ENCODE assay signal across 11 cellular contexts in the genomic region with DNA sequence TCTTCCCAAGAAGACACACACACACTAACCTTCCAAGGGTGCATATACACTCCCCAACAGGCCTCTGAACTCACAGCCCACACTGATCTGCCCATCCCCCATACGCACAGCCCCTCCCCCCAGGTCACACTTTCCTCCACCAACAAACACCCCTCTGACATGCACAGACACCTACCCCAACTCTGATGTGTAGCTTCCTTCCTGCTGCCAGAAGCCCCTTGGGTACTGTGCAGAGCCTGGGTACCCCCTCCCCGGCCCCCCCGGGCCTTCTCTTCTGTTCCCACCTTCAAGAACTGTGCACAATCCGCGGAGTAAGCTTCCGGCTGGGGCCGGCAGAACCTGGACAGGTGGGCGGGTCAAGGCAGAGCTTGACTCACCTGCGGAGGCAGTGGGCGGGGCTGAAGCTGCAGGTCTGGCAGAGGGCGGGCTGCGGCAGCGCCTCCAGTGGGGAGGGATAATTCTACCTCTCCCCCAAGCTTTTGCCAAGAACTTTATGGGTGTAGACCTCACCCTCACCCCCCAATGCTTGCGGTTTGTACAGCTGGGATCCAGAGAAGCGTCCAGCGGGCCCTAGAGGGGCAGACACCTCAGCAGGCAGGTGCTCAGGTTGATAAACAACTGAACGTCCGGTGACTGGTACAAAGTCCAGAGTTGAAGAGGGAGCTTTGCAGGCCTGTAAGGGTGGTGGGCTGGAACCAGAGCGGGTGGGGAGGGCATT. TPM values are rescaled to one million over a fixed set of nuclear protein-coding genes. Genes with fewer than 3 reads are reported as not detected.
DNase-seq lines count a peak whose midpoint lies in the region; ATAC-seq, FAIRE-seq and TF ChIP-seq lines count a peak whose summit lies in the region.
"Had no signal": no experiment of that assay in that cellular context is flagged by ENCODE, and none has a peak within 500 bp of the region (broad histone marks: within the 10 kb centered on the region; RNA-seq: fewer than 3 reads in every experiment).

A gene (minus strand): TSS at position 313 of the 718 bp plus-strand sequence. CDS start 2,311 bp downstream, outside the sequence.

- peak within 1 kb of the TSS; percentile 89 for H4K8ac ChIP-seq in H1 (ENCODE audit: extremely low read depth, insufficient read depth, low read length)

- H3K4ac ChIP-seq in H1 (replicated peaks; ENCODE audit: insufficient read length, low read depth, low read length) = peak within 1 kb of the TSS; percentile 46

- H2BK120ac ChIP-seq in H1 (replicated peaks; ENCODE audit: low read depth, low read length) = no peak within 1 kb of the TSS

- peak; percentile 38 to 40; a peak in 2 of 4 replicates for TF ChIP-seq RAD21 in H1 (IDR thresholded peaks at IDR 0.05 in 1 of 2, conservative IDR thresholded peaks at IDR 0.05 in 1 of 2; ENCODE audit: low read depth in 2 of 2, low read length in 2 of 2)

- peak within 1 kb of the TSS; percentile 21; the same call in 1 of the 2 replicates for H2BK20ac ChIP-seq in H1 (ENCODE audit: low read length)

- no peaks in the 10 kb centered on the region; the same call in none of the 2 replicates for H3K79me1 ChIP-seq in H1 (ENCODE audit: low read depth, low read length)

- peak; percentile 78 for FAIRE-seq in H1 (lab: Jason Lieb, UNC)
- FAIRE-seq: GM19239 had no signal

- H2AK5ac ChIP-seq in H1 (ENCODE audit: low read depth, low read length) = peak within 1 kb of the TSS; percentile 96

- no peak for ATAC-seq in GM19324 (IDR thresholded peaks at IDR 0.05; ENCODE audit: low FRiP score, unreplicated experiment)
- no peak for ATAC-seq in HG03039 (IDR thresholded peaks at IDR 0.05; ENCODE audit: unreplicated experiment)

- no peaks in the 10 kb centered on the region for H3K36me3 ChIP-seq in H1 (ENCODE audit: control insufficient read depth in 2 of 4, insufficient read depth in 4 of 4, low read length in 3 of 4)
- no peaks in the 10 kb centered on the region for H3K36me3 ChIP-seq in muscle layer of duodenum (ENCODE audit: control insufficient read depth in 1 of 2, insufficient read depth in 2 of 2, low read length in 2 of 2)
- H3K36me3 ChIP-seq in adrenal gland (replicated peaks in 1 of 2) = no peaks in the 10 kb centered on the region
- no peaks in the 10 kb centered on the region for H3K36me3 ChIP-seq in tibial nerve
- H3K36me3 ChIP-seq: heart left ventricle had no signal

- peak within 1 kb of the TSS; percentile 7; the same call in 1 of the 2 replicates for H3K27ac ChIP-seq in H1 (ENCODE audit: low read depth, low read length)
- H3K27ac ChIP-seq in muscle layer of duodenum (ENCODE audit: low read length) = peak within 1 kb of the TSS; percentile 40
- H3K27ac ChIP-seq in adrenal gland = no peak within 1 kb of the TSS
- H3K27ac ChIP-seq in tibial nerve = peak within 1 kb of the TSS in 1 of 4 donors; percentile 30
- H3K27ac ChIP-seq: heart left ventricle had no signal

- no peaks in the 10 kb centered on the region for H3K79me2 ChIP-seq in H1 (ENCODE audit: control insufficient read depth in 1 of 2, insufficient read depth in 2 of 2, low read length in 2 of 2)

- peak within 1 kb of the TSS in 3 of 4 experiments; percentile 15 to 76 (median 38); a peak in 4 of 7 replicates for H3K9ac ChIP-seq in H1 (replicated peaks in 1 of 4; ENCODE audit: extremely low read depth in 1 of 4, low read depth in 3 of 4, low read length in 3 of 4)
- H3K9ac ChIP-seq: SK-N-SH had no signal

- H3K9me3 ChIP-seq in H1 (ENCODE audit: insufficient read depth in 2 of 2, low read depth in 1 of 2, low read length in 1 of 2) = no peaks in the 10 kb centered on the region
- no peaks in the 10 kb centered on the region for H3K9me3 ChIP-seq in muscle layer of duodenum (ENCODE audit: control insufficient read depth in 1 of 2, low read length in 2 of 2)
- H3K9me3 ChIP-seq in adrenal gland (replicated peaks in 1 of 3) = no peaks in the 10 kb centered on the region
- H3K9me3 ChIP-seq in tibial nerve = no peaks in the 10 kb centered on the region
- H3K9me3 ChIP-seq: heart left ventricle, SK-N-SH had no signal

- TF ChIP-seq POLR2A in H1 (IDR thresholded peaks at IDR 0.05; ENCODE audit: control extremely low read depth in 1 of 2, low read depth in 2 of 2, low read length in 2 of 2) (no peak; a peak in 1 of 3 replicates), adrenal gland (IDR thresholded peaks at IDR 0.05) (no peak), tibial nerve (IDR thresholded peaks at IDR 0.05) (no peak)

- peak within 1 kb of the TSS; percentile 83 for H2AFZ ChIP-seq in H1 (ENCODE audit: low read length)

- H2BK15ac ChIP-seq in H1 (ENCODE audit: low read length) = peak within 1 kb of the TSS; percentile 99

- intact Hi-C loops in adrenal gland (cut with DNase I) = no loop called here

- TF ChIP-seq EP300 in H1 (IDR thresholded peaks at IDR 0.05; ENCODE audit: borderline replicate concordance in 1 of 2, low read depth in 2 of 2, low read length in 2 of 2) (no peak), tibial nerve (IDR thresholded peaks at IDR 0.05) (no peak)

- H3K27me3 ChIP-seq in H1 (replicated peaks in 1 of 4; ENCODE audit: control insufficient read depth in 3 of 4, extremely low read depth in 1 of 4, insufficient read depth in 3 of 4, low read length in 3 of 4) = no peaks in the 10 kb centered on the region; a peak in 1 of 7 replicates
- H3K27me3 ChIP-seq in muscle layer of duodenum (ENCODE audit: low read depth, low read length) = no peaks in the 10 kb centered on the region
- H3K27me3 ChIP-seq in adrenal gland = no peaks in the 10 kb centered on the region
- no peaks in the 10 kb centered on the region for H3K27me3 ChIP-seq in tibial nerve
- H3K27me3 ChIP-seq: heart left ventricle had no signal

- H3K18ac ChIP-seq in H1 (ENCODE audit: extremely low read depth, low read length) = peak within 1 kb of the TSS; percentile 51

- H3K4me3 ChIP-seq in H1 (ENCODE audit: extremely low read depth in 1 of 4, insufficient read depth in 2 of 4, low read depth in 3 of 4, low read length in 4 of 4) (peak within 1 kb of the TSS; percentile 41 to 64 (median 60)), muscle layer of duodenum (ENCODE audit: low read depth in 1 of 2, low read length in 2 of 2) (peak within 1 kb of the TSS in 1 of 2 donors; percentile 49), adrenal gland (no peak within 1 kb of the TSS), tibial nerve (peak within 1 kb of the TSS in 1 of 4 donors; percentile 1)
- H3K4me3 ChIP-seq: heart left ventricle had no signal

- H3K14ac ChIP-seq in H1 (ENCODE audit: insufficient read length) = no peak within 1 kb of the TSS

- POLR2A ChIA-PET in H1 (lab: Charles Lee; ENCODE audit: partially characterized antibody) = interaction anchor here (0.6 to 4.4 kb wide), 9 partner anchors 9 to 108 kb away, joined by 3 to 31 read pairs (median 5); a partner anchor contains a TSS

- DNase-seq in DMS153 treated with DMSO at 0.1 percent for 48 hours (lab: John Stamatoyannopoulos, UW; ENCODE audit: unreplicated experiment) = peak; percentile 92
- DNase-seq in NCI-H2029 treated with DMSO at 0.1 percent for 48 hours (lab: John Stamatoyannopoulos, UW) = peak; percentile 95
- peak; percentile 71 to 93 for DNase-seq in H1 (ENCODE audit: low read depth in 1 of 2, low spot score in 2 of 2)
- DNase-seq in adrenal gland = no peak
- DNase-seq in tibial nerve (ENCODE audit: low spot score in 2 of 2) = no peak
- DNase-seq: SK-N-SH had no signal

- peaks cover 3% of the 10 kb centered on the region; the same call in 1 of the 2 replicates for H3K23me2 ChIP-seq in H1 (ENCODE audit: low read depth, low read length)

- WGBS in H1 (ENCODE audit: extremely low coverage in 1 of 2, insufficient coverage in 1 of 2, insufficient read length in 1 of 2, insufficient replicate concordance in 2 of 2, low coverage in 1 of 2, low lambda C conversion rate in 2 of 2, missing lambda C conversion rate in 1 of 2), 2 experiments = 15% methylated on average over 17 of the region's 19 CpGs; no CpG with 5 or more reads in 1 of the 2 experiments
- 44 to 70% (median 60%) methylated on average over 17 to 19 of the region's 19 CpGs for WGBS in adrenal gland, 4 donors
- 54% methylated on average over 14 to 19 of the region's 19 CpGs for WGBS in tibial nerve, 2 donors

- H3K4me1 ChIP-seq in H1 (replicated peaks in 1 of 4; ENCODE audit: control insufficient read depth in 3 of 4, insufficient read depth in 4 of 4, low read length in 3 of 4) (peaks cover 0 to 15% (median 12%) of the 10 kb centered on the region in 4 experiments; a peak in 6 of 7 replicates), muscle layer of duodenum (ENCODE audit: control insufficient read depth in 1 of 2, insufficient read depth in 2 of 2, low read length in 2 of 2) (no peaks in the 10 kb centered on the region), adrenal gland (replicated peaks in 1 of 2) (peaks cover 0 to 10% of the 10 kb centered on the region in 2 donors), tibial nerve (no peaks in the 10 kb centered on the region)

- CTCF ChIA-PET in H1 (lab: Charles Lee; ENCODE audit: partially characterized antibody) = interaction anchor here (0.6 to 3.8 kb wide), 32 partner anchors 8 to 454 kb away, joined by 3 to 26 read pairs (median 4); a partner anchor contains a TSS

- peak within 1 kb of the TSS; percentile 97 for H2BK12ac ChIP-seq in H1 (ENCODE audit: low read depth, low read length)

- peak within 1 kb of the TSS; percentile 76 for H4K91ac ChIP-seq in H1 (replicated peaks; ENCODE audit: insufficient read length, low read length)

- TF ChIP-seq CTCF in H1 (IDR thresholded peaks at IDR 0.05; ENCODE audit: control extremely low read depth in 1 of 3, insufficient read depth in 1 of 3, low read depth in 1 of 3, low read length in 3 of 3) = peak; percentile 58 to 71 (median 68)
- TF ChIP-seq CTCF in adrenal gland (IDR thresholded peaks at IDR 0.05) = no peak
- peak in 1 of 5 experiments; percentile 6 for TF ChIP-seq CTCF in tibial nerve (IDR thresholded peaks at IDR 0.05)

- H3K4me2 ChIP-seq in H1 (ENCODE audit: insufficient read depth in 1 of 2, low read depth in 2 of 2, low read length in 2 of 2) = peak within 1 kb of the TSS; percentile 72 to 99
- H3K4me2 ChIP-seq: SK-N-SH had no signal

- no peak within 1 kb of the TSS for H3K56ac ChIP-seq in H1 (replicated peaks; ENCODE audit: insufficient read length, low read depth, low read length)

- no peak within 1 kb of the TSS for H3K23ac ChIP-seq in H1 (ENCODE audit: insufficient read length)

- H4K5ac ChIP-seq in H1 (ENCODE audit: insufficient read length, low read depth, low read length) = peak within 1 kb of the TSS; percentile 45

- H2BK5ac ChIP-seq in H1 (ENCODE audit: low read depth, low read length) = peak within 1 kb of the TSS; percentile 90

- no peaks in the 10 kb centered on the region for H4K20me1 ChIP-seq in H1 (replicated peaks in 1 of 2; ENCODE audit: control insufficient read depth in 1 of 2, insufficient read depth in 2 of 2, low read length in 2 of 2)

RNA-seq across cellular contexts. Expression of the gene that starts here (rescaled TPM):
- total RNA-seq in H1 (2021; fragmentation: NEBNext Ultra II Directional; extraction: Animal tissue kit (Norgen Biotek cat#: 25700)) = 10.6 and 12.0 TPM in 2 replicates
- polyA plus RNA-seq in H1 (2011; rRNA removed) (27.9 and 29.9 TPM in 2 replicates), adrenal gland (not detected)
- polyA plus RNA-seq in H1 (2011; cell fraction: cytosol; rRNA removed) = 25.0 TPM
- 10.0 TPM for polyA plus RNA-seq in H1 (2011; cell fraction: nucleus; rRNA removed)
- 10.1 to 12.6 TPM (median 10.7 TPM) in 4 replicates for polyA plus RNA-seq in H1 (2012, experiment 1 of 2)
- polyA plus RNA-seq in H1 (2012, experiment 2 of 2) = 13.0 TPM
- 13.8 TPM for polyA plus RNA-seq in H1 (2013, experiment 1 of 2)
- 16.0 TPM for polyA plus RNA-seq in H1 (2013, experiment 2 of 2)
- 14.1 and 15.4 TPM in 2 replicates for polyA minus RNA-seq in H1 (2011; rRNA and poly(A)+ RNA removed)
- polyA minus RNA-seq in H1 (2011; cell fraction: cytosol; rRNA and poly(A)+ RNA removed) = 5.4 TPM
- 5.0 TPM for polyA minus RNA-seq in H1 (2011; cell fraction: nucleus; rRNA and poly(A)+ RNA removed)
- total RNA-seq in adrenal gland (not detected), tibial nerve (not detected)
- total RNA-seq: heart left ventricle had no signal
- polyA plus RNA-seq: heart left ventricle, SK-N-SH had no signal

Comparison
In these comparisons a context has a peak if more than half of its experiments do, and no peak if none do; other contexts are left out.
1. RNA of the gene that starts here (total RNA-seq): 10.6 to 12.0 TPM in H1; not detected in adrenal gland and not detected in tibial nerve; every median in the first group is over 10 times any median in the second.
2. RNA of the gene that starts here (polyA plus RNA-seq): 10.0 to 29.9 TPM in H1; not detected in adrenal gland; every median in the first group is over 10 times any median in the second.
3. DNase-seq: peak in DMS153 treated with DMSO at 0.1 percent for 48 hours (single experiment), NCI-H2029 treated with DMSO at 0.1 percent for 48 hours (single experiment) and H1 (2 of 2); none in adrenal gland (0 of 7) and tibial nerve (0 of 2).
4. H3K27ac ChIP-seq: peak in H1 (single experiment) and muscle layer of duodenum (single experiment); none in adrenal gland (0 of 5).
5. H3K4me3 ChIP-seq: peak in H1 (4 of 4); none in adrenal gland (0 of 4).
6. CTCF ChIP-seq: peak in H1 (3 of 3); none in adrenal gland (0 of 6).